ENCODE assay signal across 22 cellular contexts in the genomic region with DNA sequence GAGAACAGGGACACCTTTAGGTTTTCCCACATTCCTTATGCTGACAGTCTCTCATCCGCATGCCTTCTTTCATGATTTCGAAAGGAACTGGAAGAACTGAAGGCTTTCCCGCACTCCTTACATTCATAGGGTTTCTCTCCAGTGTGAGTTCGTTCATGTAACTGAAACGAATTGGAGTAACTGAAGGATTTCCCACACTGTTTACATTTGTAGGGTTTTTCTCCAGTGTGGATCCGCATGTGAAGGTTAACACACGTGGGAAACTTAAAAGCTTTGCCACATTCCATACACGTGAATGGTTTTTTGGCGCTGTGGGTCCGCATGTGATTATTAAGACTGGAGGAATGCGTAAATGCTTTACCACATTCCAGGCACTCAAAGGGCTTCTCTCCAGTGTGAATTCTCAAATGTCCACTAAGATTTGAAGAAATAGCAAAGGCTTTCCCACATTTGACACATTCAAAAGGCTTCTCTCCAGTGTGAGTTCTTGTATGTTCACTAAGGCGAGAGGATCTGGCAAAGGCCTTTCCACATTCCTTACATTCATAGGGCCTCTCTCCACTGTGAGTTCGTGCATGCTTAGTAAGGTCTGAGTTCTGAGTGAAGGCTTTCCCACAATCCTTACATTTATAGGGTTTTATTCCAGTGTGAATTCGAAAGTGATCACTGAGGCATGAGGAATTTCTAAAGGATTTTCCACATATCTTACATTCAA.
"Had no signal": no experiment of that assay in that cellular context is flagged by ENCODE, and none has a peak within 500 bp of the region (broad histone marks: within the 10 kb centered on the region; RNA-seq: fewer than 3 reads in every experiment).

No MANE protein-coding gene starts in this region.

- H3K4me1 ChIP-seq: suprapubic skin, upper lobe of left lung had no signal

- H3K27me3 ChIP-seq: brain microvascular endothelial cell, suprapubic skin, upper lobe of left lung had no signal

- DNase-seq: activated B cell treated with CpG ODN at 0.5 μM for 24 hours; activated CD4-positive, alpha-beta T cell treated with anti-CD3 and anti-CD28 coated beads for 48 hours; activated CD8-positive, alpha-beta T cell treated with anti-CD3 and anti-CD28 coated beads for 36 hours; activated effector memory CD4-positive, alpha-beta T cell treated with Interleukin-2 at 50 U/mL for 16 hours; activated naive CD4-positive, alpha-beta T cell treated with anti-CD3 and anti-CD28 coated beads, Interleukin-2, amount 50 U/mL, for 16 hours; activated T-cell treated with anti-CD3 and anti-CD28 coated beads, Interleukin-2, amount 50 U/mL, for 4 hours; amygdala; brain microvascular endothelial cell; effector CD8-positive, alpha-beta T cell; foreskin melanocyte; head of caudate nucleus; mucosa of descending colon; posterior cingulate gyrus; small intestine; stimulated activated naive CD8-positive, alpha-beta T cell treated with anti-CD3 and anti-CD28 coated beads, Interleukin-15, Interleukin-2, amounts not matched to agents 100 U/mL and 50 U/mL, for 24 hours; T-helper 2 cell; upper lobe of left lung had no signal

- H3K27ac Mint-ChIP-seq: activated B cell treated with CpG ODN at 0.5 μM for 24 hours; activated CD8-positive, alpha-beta T cell treated with anti-CD3 and anti-CD28 coated beads for 36 hours; natural killer cell treated with Interleukin-12 subunit alpha and Interleukin-12 subunit beta and Interleukin-15 and Interleukin-18, amount 100 ng/mL, for 72 hours had no signal

- H3K4me1 Mint-ChIP-seq: activated B cell treated with CpG ODN at 0.5 μM for 24 hours; central memory CD8-positive, alpha-beta T cell had no signal

- H3K4me3 Mint-ChIP-seq: activated B cell treated with CpG ODN at 0.5 μM for 24 hours; activated CD8-positive, alpha-beta T cell treated with anti-CD3 and anti-CD28 coated beads for 36 hours; activated T-cell treated with anti-CD3 and anti-CD28 coated beads, Interleukin-2, amount 50 U/mL, for 4 hours; central memory CD8-positive, alpha-beta T cell; natural killer cell treated with Interleukin-12 subunit alpha and Interleukin-12 subunit beta and Interleukin-15 and Interleukin-18, amount 100 ng/mL, for 72 hours had no signal

- H3K4me3 ChIP-seq: mucosa of descending colon, suprapubic skin, upper lobe of left lung had no signal

- H3K27ac ChIP-seq: brain microvascular endothelial cell, epithelial cell of prostate, suprapubic skin, upper lobe of left lung had no signal

- H3K27me3 Mint-ChIP-seq: activated B cell treated with CpG ODN at 0.5 μM for 24 hours; activated CD8-positive, alpha-beta T cell treated with anti-CD3 and anti-CD28 coated beads for 36 hours; central memory CD8-positive, alpha-beta T cell; natural killer cell treated with Interleukin-12 subunit alpha and Interleukin-12 subunit beta and Interleukin-15 and Interleukin-18, amount 100 ng/mL, for 72 hours had no signal

- FAIRE-seq: small intestine, TTC549 had no signal

- ATAC-seq: activated CD8-positive, alpha-beta T cell treated with anti-CD3 and anti-CD28 coated beads for 36 hours; activated T-cell treated with anti-CD3 and anti-CD28 coated beads, Interleukin-2, amount 50 U/mL, for 4 hours; mucosa of descending colon; natural killer cell treated with Interleukin-12 subunit alpha and Interleukin-12 subunit beta and Interleukin-15 and Interleukin-18, amount 100 ng/mL, for 72 hours; stimulated activated naive CD8-positive, alpha-beta T cell treated with anti-CD3 and anti-CD28 coated beads, Interleukin-15, Interleukin-2, amounts not matched to agents 100 U/mL and 50 U/mL, for 24 hours had no signal
